In genomic region chr7:71753236-71753635, GRCh38 we compare ENCODE assay signal across 18 cellular contexts.
DNase-seq lines count a peak whose midpoint lies in the region; ATAC-seq and TF ChIP-seq lines count a peak whose summit lies in the region.
"Had no signal": no experiment of that assay in that cellular context is flagged by ENCODE, and none has a peak within 500 bp of the region (broad histone marks: within the 10 kb centered on the region; RNA-seq: fewer than 3 reads in every experiment).

No MANE protein-coding gene starts in this region.

- in situ Hi-C loops in brain microvascular endothelial cell (cut with HindIII; ENCODE audit: low pct_ligation_motif_present, low sequenced_read_pairs): no loop called here

- CTCF ChIA-PET in activated CD8-positive, alpha-beta T cell treated with anti-CD3 and anti-CD28 coated beads for 36 hours (lab: Charles Lee): interaction anchor here (1.2 to 2.5 kb wide), 4 partner anchors 10 to 740 kb away, joined by 3 to 19 read pairs (median 8); no protein-coding TSS in a partner anchor
- CTCF ChIA-PET in activated CD8-positive, alpha-beta T cell treated with anti-CD3 and anti-CD28 coated beads, Interleukin-2, amount 10 ng/mL, durations not matched to agents 7 days and 5 days (lab: Charles Lee): interaction anchor here (1.5 kb wide), 1 partner anchor 741 kb away, joined by 5 read pairs; no protein-coding TSS in a partner anchor
- CTCF ChIA-PET in WTC11 (lab: Charles Lee): interaction anchor here (0.7 to 2.4 kb wide), 9 partner anchors 11 to 924 kb away, joined by 3 to 40 read pairs (median 8); no protein-coding TSS in a partner anchor

- no peak overlapping the region for H3K27ac ChIP-seq in brain microvascular endothelial cell
- H3K27ac ChIP-seq: A549, BLaER1, C4-2B had no signal

- H3K27me3 ChIP-seq in brain microvascular endothelial cell (replicated peaks): no peaks in the 10 kb centered on the region
- H3K27me3 ChIP-seq: BLaER1 had no signal

- no peak overlapping the region for H3K4me3 ChIP-seq in lower leg skin (ENCODE audit: low read depth, poor library complexity, severe bottlenecking)
- H3K4me3 ChIP-seq in brain microvascular endothelial cell (ENCODE audit: low read depth, low read length): no peak overlapping the region
- H3K4me3 ChIP-seq: A549, BLaER1 had no signal

- peak; percentile 22 for TF ChIP-seq CTCF in activated CD8-positive, alpha-beta T cell treated with anti-CD3 and anti-CD28 coated beads for 36 hours (IDR thresholded peaks at IDR 0.05)
- no peak for TF ChIP-seq CTCF in WTC11 (IDR thresholded peaks at IDR 0.05)
- no peak for TF ChIP-seq CTCF in nephron progenitor cell (IDR thresholded peaks at IDR 0.05)
- TF ChIP-seq CTCF in lower leg skin (IDR thresholded peaks at IDR 0.05): no peak
- TF ChIP-seq CTCF in brain microvascular endothelial cell (IDR thresholded peaks at IDR 0.05; ENCODE audit: low read depth, low read length, missing control alignments): no peak

- POLR2A ChIA-PET in activated CD8-positive, alpha-beta T cell treated with anti-CD3 and anti-CD28 coated beads for 36 hours (lab: Charles Lee): no interaction called here
- POLR2A ChIA-PET in activated CD8-positive, alpha-beta T cell treated with anti-CD3 and anti-CD28 coated beads, Interleukin-2, amount 10 ng/mL, durations not matched to agents 7 days and 5 days (lab: Charles Lee): no interaction called here
- POLR2A ChIA-PET in WTC11 (lab: Charles Lee): no interaction called here

- DNase-seq in activated CD8-positive, alpha-beta T cell treated with anti-CD3 and anti-CD28 coated beads for 36 hours: no peak
- no peak for DNase-seq in activated CD8-positive, alpha-beta T cell treated with anti-CD3 and anti-CD28 coated beads, Interleukin-2, amount 10 ng/mL, durations not matched to agents 7 days and 5 days
- DNase-seq in WTC11 (ENCODE audit: low spot score) (no peak), nephron progenitor cell (no peak), lower leg skin (ENCODE audit: low spot score in 2 of 2) (no peak), brain microvascular endothelial cell (no peak), NOMO-1 treated with dmso at 0.1 percent for 144 hours (lab: John Stamatoyannopoulos, UW; ENCODE audit: unreplicated experiment) (no peak)
- DNase-seq: 8988T; Caco-2; CD4-positive, CD25-positive, alpha-beta regulatory T cell; CD8-positive, alpha-beta T cell; DMS153; DND-41; GOT3; HCEC 1CT had no signal

- no peaks in the 10 kb centered on the region for H3K36me3 ChIP-seq in brain microvascular endothelial cell (replicated peaks)
- H3K36me3 ChIP-seq: BLaER1 had no signal

- no peaks in the 10 kb centered on the region for H3K4me1 Mint-ChIP-seq in activated CD8-positive, alpha-beta T cell treated with anti-CD3 and anti-CD28 coated beads for 36 hours (ENCODE audit: low read depth)
- H3K4me1 Mint-ChIP-seq in activated CD8-positive, alpha-beta T cell treated with anti-CD3 and anti-CD28 coated beads, Interleukin-2, amount 10 ng/mL, durations not matched to agents 7 days and 5 days (ENCODE audit: low read depth): no peaks in the 10 kb centered on the region
- peaks cover 12% of the 10 kb centered on the region for H3K4me1 Mint-ChIP-seq in WTC11
- H3K4me1 Mint-ChIP-seq in nephron progenitor cell: peaks cover 16% of the 10 kb centered on the region
- H3K4me1 Mint-ChIP-seq: CD4-positive, CD25-positive, alpha-beta regulatory T cell had no signal

- H3K27me3 Mint-ChIP-seq in activated CD8-positive, alpha-beta T cell treated with anti-CD3 and anti-CD28 coated beads for 36 hours: peaks cover 12% of the 10 kb centered on the region
- no peaks in the 10 kb centered on the region for H3K27me3 Mint-ChIP-seq in activated CD8-positive, alpha-beta T cell treated with anti-CD3 and anti-CD28 coated beads, Interleukin-2, amount 10 ng/mL, durations not matched to agents 7 days and 5 days (ENCODE audit: low read depth)
- H3K27me3 Mint-ChIP-seq in WTC11 (ENCODE audit: low read depth) (peaks cover 23% of the 10 kb centered on the region), nephron progenitor cell (ENCODE audit: low read depth, poor library complexity) (peaks cover 35% of the 10 kb centered on the region)
- H3K27me3 Mint-ChIP-seq: CD4-positive, CD25-positive, alpha-beta regulatory T cell had no signal

- WGBS in lower leg skin, 2 donors: 93 to 100% methylated on average over 2 of the region's 2 CpGs

- H3K9me3 Mint-ChIP-seq in activated CD8-positive, alpha-beta T cell treated with anti-CD3 and anti-CD28 coated beads for 36 hours: peaks cover 13% of the 10 kb centered on the region
- peaks cover 11% of the 10 kb centered on the region for H3K9me3 Mint-ChIP-seq in activated CD8-positive, alpha-beta T cell treated with anti-CD3 and anti-CD28 coated beads, Interleukin-2, amount 10 ng/mL, durations not matched to agents 7 days and 5 days (ENCODE audit: insufficient read depth)
- H3K9me3 Mint-ChIP-seq in WTC11 (peaks cover 42% of the 10 kb centered on the region), nephron progenitor cell (peaks cover 43% of the 10 kb centered on the region)

- no peaks in the 10 kb centered on the region for H3K36me3 Mint-ChIP-seq in activated CD8-positive, alpha-beta T cell treated with anti-CD3 and anti-CD28 coated beads for 36 hours (ENCODE audit: low read depth)
- no peaks in the 10 kb centered on the region for H3K36me3 Mint-ChIP-seq in activated CD8-positive, alpha-beta T cell treated with anti-CD3 and anti-CD28 coated beads, Interleukin-2, amount 10 ng/mL, durations not matched to agents 7 days and 5 days (ENCODE audit: low read depth)
- H3K36me3 Mint-ChIP-seq in WTC11 (peaks cover 13% of the 10 kb centered on the region), nephron progenitor cell (ENCODE audit: low read depth) (peaks cover 19% of the 10 kb centered on the region)
- H3K36me3 Mint-ChIP-seq: CD4-positive, CD25-positive, alpha-beta regulatory T cell; CD8-positive, alpha-beta T cell had no signal

- no peak overlapping the region for H3K27ac Mint-ChIP-seq in activated CD8-positive, alpha-beta T cell treated with anti-CD3 and anti-CD28 coated beads for 36 hours
- no peak overlapping the region for H3K27ac Mint-ChIP-seq in activated CD8-positive, alpha-beta T cell treated with anti-CD3 and anti-CD28 coated beads, Interleukin-2, amount 10 ng/mL, durations not matched to agents 7 days and 5 days
- H3K27ac Mint-ChIP-seq in WTC11: no peak overlapping the region
- H3K27ac Mint-ChIP-seq in nephron progenitor cell: no peak overlapping the region
- H3K27ac Mint-ChIP-seq: CD4-positive, CD25-positive, alpha-beta regulatory T cell; CD8-positive, alpha-beta T cell had no signal

- TF ChIP-seq POLR2A in lower leg skin (IDR thresholded peaks at IDR 0.05): no peak

- intact Hi-C loops in activated CD8-positive, alpha-beta T cell treated with anti-CD3 and anti-CD28 coated beads for 36 hours (cut with micrococcal nuclease): no loop called here
- intact Hi-C loops in lower leg skin (cut with DNase I; ENCODE audit: low total_unique reads): loop anchor here (5.0 kb wide), 1 partner anchor 739 kb away; no protein-coding TSS in a partner anchor

- no peak for ATAC-seq in activated CD8-positive, alpha-beta T cell treated with anti-CD3 and anti-CD28 coated beads for 36 hours
- no peak for ATAC-seq in activated CD8-positive, alpha-beta T cell treated with anti-CD3 and anti-CD28 coated beads, Interleukin-2, amount 10 ng/mL, durations not matched to agents 7 days and 5 days
- no peak for ATAC-seq in WTC11
- ATAC-seq: CD8-positive, alpha-beta T cell had no signal

- H3K4me3 Mint-ChIP-seq in activated CD8-positive, alpha-beta T cell treated with anti-CD3 and anti-CD28 coated beads for 36 hours: no peak overlapping the region
- no peak overlapping the region for H3K4me3 Mint-ChIP-seq in activated CD8-positive, alpha-beta T cell treated with anti-CD3 and anti-CD28 coated beads, Interleukin-2, amount 10 ng/mL, durations not matched to agents 7 days and 5 days
- no peak overlapping the region for H3K4me3 Mint-ChIP-seq in WTC11
- peak overlapping the region; percentile 5 for H3K4me3 Mint-ChIP-seq in nephron progenitor cell
- H3K4me3 Mint-ChIP-seq: CD4-positive, CD25-positive, alpha-beta regulatory T cell; CD8-positive, alpha-beta T cell had no signal

TF ChIP-seq in WTC11, 78 proteins besides CTCF, POLR2A, EP300 and RAD21:
- TF ChIP-seq NFE2L1 (CRISPR knock-in tag; IDR thresholded peaks at IDR 0.05) (no peak), ZNF512 (CRISPR knock-in tag; IDR thresholded peaks at IDR 0.05; ENCODE audit: borderline replicate concordance) (peak; percentile 44; the same call in 1 of the 2 replicates)
